In the genomic region with DNA sequence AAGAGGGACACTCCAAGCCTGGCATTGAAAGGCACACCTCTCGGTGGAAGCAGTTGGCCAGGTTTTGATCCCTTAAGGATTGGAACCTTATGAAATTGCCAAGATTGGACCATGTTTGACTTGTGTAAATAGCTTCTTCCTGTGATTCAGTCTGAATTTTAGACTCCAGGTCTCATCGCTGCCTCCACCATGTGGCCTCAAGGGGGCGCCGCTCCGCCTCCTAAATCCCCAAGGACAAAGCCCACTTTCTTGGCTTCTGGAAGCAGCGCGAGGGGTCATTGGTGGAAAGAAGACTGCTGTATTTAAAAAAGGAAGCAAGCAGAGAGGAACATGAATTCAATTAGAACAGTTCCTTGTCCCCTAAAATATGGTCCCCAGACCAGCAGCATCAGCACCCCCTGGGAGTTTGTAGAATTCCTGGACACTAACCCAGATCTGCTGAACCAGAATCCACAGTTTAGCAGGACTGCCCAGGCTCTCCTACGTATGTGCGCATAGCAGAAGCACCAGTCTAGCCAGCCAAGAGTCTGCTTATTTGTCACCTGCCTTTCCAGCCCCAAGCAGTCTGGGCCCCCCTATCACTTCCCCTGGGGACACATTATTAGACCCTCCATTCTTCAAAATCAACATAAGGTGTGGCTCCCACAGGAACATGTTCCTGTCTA, we compare ENCODE assay signal across 9 cellular contexts.
DNase-seq lines count a peak whose midpoint lies in the region; ATAC-seq and TF ChIP-seq lines count a peak whose summit lies in the region.
"Had no signal": no experiment of that assay in that cellular context is flagged by ENCODE, and none has a peak within 500 bp of the region (broad histone marks: within the 10 kb centered on the region; RNA-seq: fewer than 3 reads in every experiment).

No MANE protein-coding gene starts in this region.

- H3K36me3 Mint-ChIP-seq in activated CD4-positive, alpha-beta memory T cell treated with anti-CD3 and anti-CD28 coated beads for 36 hours, result no peaks in the 10 kb centered on the region

- H3K4me1 Mint-ChIP-seq in activated CD4-positive, alpha-beta memory T cell treated with anti-CD3 and anti-CD28 coated beads for 36 hours (ENCODE audit: low read depth), result no peaks in the 10 kb centered on the region
- H3K4me1 Mint-ChIP-seq: central memory CD8-positive, alpha-beta T cell had no signal

- TF ChIP-seq EP300 in sigmoid colon (IDR thresholded peaks at IDR 0.05), result no peak

- CTCF ChIA-PET in activated CD4-positive, alpha-beta memory T cell treated with anti-CD3 and anti-CD28 coated beads for 36 hours (lab: Charles Lee), result interaction anchor here (0.7 to 2.6 kb wide), 12 partner anchors 8 to 555 kb away, joined by 3 to 13 read pairs (median 4); no protein-coding TSS in a partner anchor

- POLR2A ChIA-PET in activated CD4-positive, alpha-beta memory T cell treated with anti-CD3 and anti-CD28 coated beads for 36 hours (lab: Charles Lee), result no interaction called here

- no peaks in the 10 kb centered on the region for H3K27me3 ChIP-seq in left ventricle myocardium inferior (ENCODE audit: low read depth)
- no peaks in the 10 kb centered on the region for H3K27me3 ChIP-seq in sigmoid colon

- no peak for TF ChIP-seq POLR2A in sigmoid colon (IDR thresholded peaks at IDR 0.05)

- H3K9me3 Mint-ChIP-seq in activated CD4-positive, alpha-beta memory T cell treated with anti-CD3 and anti-CD28 coated beads for 36 hours, result no peaks in the 10 kb centered on the region
- H3K9me3 Mint-ChIP-seq: central memory CD8-positive, alpha-beta T cell had no signal

- H3K4me3 ChIP-seq in left ventricle myocardium inferior, result no peak overlapping the region
- no peak overlapping the region for H3K4me3 ChIP-seq in sigmoid colon

- H3K27me3 Mint-ChIP-seq in activated CD4-positive, alpha-beta memory T cell treated with anti-CD3 and anti-CD28 coated beads for 36 hours, result peaks cover 25% of the 10 kb centered on the region

- H3K36me3 ChIP-seq in left ventricle myocardium inferior, result no peaks in the 10 kb centered on the region
- no peaks in the 10 kb centered on the region for H3K36me3 ChIP-seq in sigmoid colon

- peaks cover 56% of the 10 kb centered on the region for H3K4me1 ChIP-seq in left ventricle myocardium inferior
- H3K4me1 ChIP-seq in sigmoid colon, result peaks cover 0 to 33% (median 24%) of the 10 kb centered on the region in 4 donors

- peak; percentile 6 for DNase-seq in activated naive CD4-positive, alpha-beta T cell treated with Interleukin-2 at 50 U/mL for 16 hours
- no peak for DNase-seq in activated naive CD4-positive, alpha-beta T cell treated with anti-CD3 and anti-CD28 coated beads, Interleukin-2, amount 50 U/mL, for 16 hours
- DNase-seq in NCI-H1694 (lab: John Stamatoyannopoulos, UW), result peak; percentile 37
- peak; percentile 57 for DNase-seq in activated CD4-positive, alpha-beta memory T cell treated with anti-CD3 and anti-CD28 coated beads for 36 hours
- DNase-seq in left ventricle myocardium inferior, result peak; percentile 61
- DNase-seq in sigmoid colon, result no peak
- DNase-seq in DMS153 (lab: John Stamatoyannopoulos, UW), result no peak

- no peak overlapping the region for H3K27ac Mint-ChIP-seq in activated CD4-positive, alpha-beta memory T cell treated with anti-CD3 and anti-CD28 coated beads for 36 hours

- 9 to 31% methylated on average over 9 of the region's 9 CpGs for WGBS in sigmoid colon, 2 donors

- intact Hi-C loops in activated CD4-positive, alpha-beta memory T cell treated with anti-CD3 and anti-CD28 coated beads for 36 hours (cut with micrococcal nuclease), result no loop called here
- intact Hi-C loops in left ventricle myocardium inferior (cut with micrococcal nuclease) (no loop called here), sigmoid colon (cut with DNase I) (no loop called here)

- no peak for ATAC-seq in GM18519 (IDR thresholded peaks at IDR 0.05; ENCODE audit: low FRiP score, unreplicated experiment)

- H3K27ac ChIP-seq in left ventricle myocardium inferior (replicated peaks), result peak overlapping the region; percentile 84
- peak overlapping the region in 1 of 4 donors; percentile 64 for H3K27ac ChIP-seq in sigmoid colon

- H3K4me3 Mint-ChIP-seq in activated CD4-positive, alpha-beta memory T cell treated with anti-CD3 and anti-CD28 coated beads for 36 hours, result no peak overlapping the region
- H3K4me3 Mint-ChIP-seq: central memory CD8-positive, alpha-beta T cell had no signal

- TF ChIP-seq CTCF in left ventricle myocardium inferior (IDR thresholded peaks at IDR 0.05; ENCODE audit: borderline replicate concordance), result peak; percentile 75
- TF ChIP-seq CTCF in sigmoid colon (IDR thresholded peaks at IDR 0.05), result peak in 3 of 4 experiments; percentile 34 to 54 (median 39)

- no peaks in the 10 kb centered on the region for H3K9me3 ChIP-seq in left ventricle myocardium inferior (replicated peaks)
- H3K9me3 ChIP-seq in sigmoid colon, result no peaks in the 10 kb centered on the region

Comparison
In these comparisons a context has a peak if more than half of its experiments do, and no peak if none do; other contexts are left out.
1. DNase-seq: peak in activated naive CD4-positive, alpha-beta T cell treated with Interleukin-2 at 50 U/mL for 16 hours (single experiment), NCI-H1694 (single experiment), activated CD4-positive, alpha-beta memory T cell treated with anti-CD3 and anti-CD28 coated beads for 36 hours (single experiment) and left ventricle myocardium inferior (single experiment); none in activated naive CD4-positive, alpha-beta T cell treated with anti-CD3 and anti-CD28 coated beads, Interleukin-2, amount 50 U/mL, for 16 hours (single experiment), sigmoid colon (single experiment) and DMS153 (single experiment).